Comparison of ENCODE assay signal across 25 cellular contexts in genomic region chr9:121818016-121818661, GRCh38.
"Had no signal": no experiment of that assay in that cellular context is flagged by ENCODE, and none has a peak within 500 bp of the region (broad histone marks: within the 10 kb centered on the region; RNA-seq: fewer than 3 reads in every experiment).

No MANE protein-coding gene starts in this region.

- H3K9me3 ChIP-seq: left lung, sigmoid colon, tibial artery, uterus had no signal

- H3K4me1 ChIP-seq: left lung, sigmoid colon, tibial artery had no signal

- H3K9me3 Mint-ChIP-seq: activated CD4-positive, alpha-beta T cell treated with anti-CD3 and anti-CD28 coated beads, Interleukin-2, amount 10 ng/mL, durations not matched to agents 7 days and 5 days; activated CD8-positive, alpha-beta T cell treated with anti-CD3 and anti-CD28 coated beads for 36 hours; activated naive CD4-positive, alpha-beta T cell treated with anti-CD3 and anti-CD28 coated beads, Interleukin-2, amount 10 ng/mL, durations not matched to agents 7 days and 5 days; immature natural killer cell; natural killer cell treated with Interleukin-12 subunit alpha and Interleukin-12 subunit beta and Interleukin-15 and Interleukin-18, amount 100 ng/mL, for 72 hours; stimulated activated naive CD8-positive, alpha-beta T cell treated with anti-CD3 and anti-CD28 coated beads, Interleukin-15, Interleukin-2, amounts not matched to agents 100 ng/mL and 50 ng/mL, for 24 hours; T-helper 2 cell treated with Interferon-gamma antibody and Interleukin-4, amounts not matched to agents 5 μg/mL and 100 μg/mL, for 36 hours had no signal

- H3K4me1 Mint-ChIP-seq: activated CD4-positive, alpha-beta T cell treated with anti-CD3 and anti-CD28 coated beads, Interleukin-2, amount 10 ng/mL, durations not matched to agents 7 days and 5 days; activated naive CD4-positive, alpha-beta T cell treated with anti-CD3 and anti-CD28 coated beads, Interleukin-2, amount 10 ng/mL, durations not matched to agents 7 days and 5 days; immature natural killer cell had no signal

- ATAC-seq: activated CD4-positive, CD25-positive, alpha-beta regulatory T cell treated with anti-CD3 and anti-CD28 coated beads, Interleukin-2, amount 50 U/mL, for 24 hours; activated CD8-positive, alpha-beta memory T cell treated with anti-CD3 and anti-CD28 coated beads, Interleukin-2, amount 10 ng/mL, durations not matched to agents 7 days and 5 days; activated CD8-positive, alpha-beta T cell treated with anti-CD3 and anti-CD28 coated beads for 36 hours; foreskin keratinocyte; left lung; natural killer cell treated with Interleukin-12 subunit alpha and Interleukin-12 subunit beta and Interleukin-15 and Interleukin-18, amount 100 ng/mL, for 72 hours had no signal

- H3K4me2 ChIP-seq: smooth muscle cell had no signal

- H3K27me3 ChIP-seq: foreskin keratinocyte, left lung, sigmoid colon, tibial artery, uterus had no signal

- H3K4me3 ChIP-seq: left lung, sigmoid colon, smooth muscle cell, tibial artery, uterus had no signal

- H3K27ac ChIP-seq: foreskin keratinocyte, left lung, sigmoid colon, tibial artery, uterus, VCaP had no signal

- H3K36me3 ChIP-seq: left lung, uterus had no signal

- DNase-seq: activated CD4-positive, alpha-beta T cell treated with anti-CD3 and anti-CD28 coated beads, Interleukin-2, amount 10 ng/mL, durations not matched to agents 7 days and 5 days; activated CD8-positive, alpha-beta memory T cell treated with anti-CD3 and anti-CD28 coated beads, Interleukin-2, amount 10 ng/mL, durations not matched to agents 7 days and 5 days; activated CD8-positive, alpha-beta T cell treated with anti-CD3 and anti-CD28 coated beads for 36 hours; activated effector memory CD4-positive, alpha-beta T cell treated with anti-CD3 and anti-CD28 coated beads, Interleukin-2, amount 50 U/mL, for 16 hours; activated naive CD4-positive, alpha-beta T cell treated with anti-CD3 and anti-CD28 coated beads, Interleukin-2, amount 10 ng/mL, durations not matched to agents 7 days and 5 days; activated T-cell treated with anti-CD3 and anti-CD28 coated beads for 4 hours; amygdala; dermis blood vessel endothelial cell; effector CD8-positive, alpha-beta T cell; foreskin keratinocyte; immature natural killer cell; kidney glomerular epithelial cell; left lung; nucleus accumbens; retina; sigmoid colon; stimulated activated CD4-positive, alpha-beta T cell treated with anti-CD3 and anti-CD28 coated beads, Interleukin-15, amount 100 ng/mL, for 24 hours; uterus had no signal

- H3K27ac Mint-ChIP-seq: activated CD4-positive, alpha-beta T cell treated with anti-CD3 and anti-CD28 coated beads, Interleukin-2, amount 10 ng/mL, durations not matched to agents 7 days and 5 days; activated CD8-positive, alpha-beta memory T cell treated with anti-CD3 and anti-CD28 coated beads, Interleukin-2, amount 10 ng/mL, durations not matched to agents 7 days and 5 days; activated CD8-positive, alpha-beta T cell treated with anti-CD3 and anti-CD28 coated beads for 36 hours; activated naive CD4-positive, alpha-beta T cell treated with anti-CD3 and anti-CD28 coated beads, Interleukin-2, amount 10 ng/mL, durations not matched to agents 7 days and 5 days; immature natural killer cell; natural killer cell treated with Interleukin-12 subunit alpha and Interleukin-12 subunit beta and Interleukin-15 and Interleukin-18, amount 100 ng/mL, for 72 hours; stimulated activated naive CD8-positive, alpha-beta T cell treated with anti-CD3 and anti-CD28 coated beads, Interleukin-15, Interleukin-2, amounts not matched to agents 100 ng/mL and 50 ng/mL, for 24 hours; T-helper 2 cell treated with Interferon-gamma antibody and Interleukin-4, amounts not matched to agents 5 μg/mL and 100 μg/mL, for 36 hours had no signal

- H3K36me3 Mint-ChIP-seq: activated CD8-positive, alpha-beta memory T cell treated with anti-CD3 and anti-CD28 coated beads, Interleukin-2, amount 10 ng/mL, durations not matched to agents 7 days and 5 days; activated naive CD4-positive, alpha-beta T cell treated with anti-CD3 and anti-CD28 coated beads, Interleukin-2, amount 10 ng/mL, durations not matched to agents 7 days and 5 days; immature natural killer cell; natural killer cell treated with Interleukin-12 subunit alpha and Interleukin-12 subunit beta and Interleukin-15 and Interleukin-18, amount 100 ng/mL, for 72 hours had no signal

- H3K27me3 Mint-ChIP-seq: activated CD4-positive, alpha-beta T cell treated with anti-CD3 and anti-CD28 coated beads, Interleukin-2, amount 10 ng/mL, durations not matched to agents 7 days and 5 days; activated CD8-positive, alpha-beta memory T cell treated with anti-CD3 and anti-CD28 coated beads, Interleukin-2, amount 10 ng/mL, durations not matched to agents 7 days and 5 days; activated CD8-positive, alpha-beta T cell treated with anti-CD3 and anti-CD28 coated beads for 36 hours; natural killer cell treated with Interleukin-12 subunit alpha and Interleukin-12 subunit beta and Interleukin-15 and Interleukin-18, amount 100 ng/mL, for 72 hours; stimulated activated naive CD8-positive, alpha-beta T cell treated with anti-CD3 and anti-CD28 coated beads, Interleukin-15, Interleukin-2, amounts not matched to agents 100 ng/mL and 50 ng/mL, for 24 hours had no signal

- H3K4me3 Mint-ChIP-seq: activated CD4-positive, alpha-beta T cell treated with anti-CD3 and anti-CD28 coated beads, Interleukin-2, amount 10 ng/mL, durations not matched to agents 7 days and 5 days; activated CD8-positive, alpha-beta memory T cell treated with anti-CD3 and anti-CD28 coated beads, Interleukin-2, amount 10 ng/mL, durations not matched to agents 7 days and 5 days; activated CD8-positive, alpha-beta T cell treated with anti-CD3 and anti-CD28 coated beads for 36 hours; activated naive CD4-positive, alpha-beta T cell treated with anti-CD3 and anti-CD28 coated beads, Interleukin-2, amount 10 ng/mL, durations not matched to agents 7 days and 5 days; immature natural killer cell; natural killer cell treated with Interleukin-12 subunit alpha and Interleukin-12 subunit beta and Interleukin-15 and Interleukin-18, amount 100 ng/mL, for 72 hours; stimulated activated naive CD8-positive, alpha-beta T cell treated with anti-CD3 and anti-CD28 coated beads, Interleukin-15, Interleukin-2, amounts not matched to agents 100 ng/mL and 50 ng/mL, for 24 hours; T-helper 2 cell treated with Interferon-gamma antibody and Interleukin-4, amounts not matched to agents 5 μg/mL and 100 μg/mL, for 36 hours had no signal
